1 cellular context compared by ENCODE assay signal in the genomic region with DNA sequence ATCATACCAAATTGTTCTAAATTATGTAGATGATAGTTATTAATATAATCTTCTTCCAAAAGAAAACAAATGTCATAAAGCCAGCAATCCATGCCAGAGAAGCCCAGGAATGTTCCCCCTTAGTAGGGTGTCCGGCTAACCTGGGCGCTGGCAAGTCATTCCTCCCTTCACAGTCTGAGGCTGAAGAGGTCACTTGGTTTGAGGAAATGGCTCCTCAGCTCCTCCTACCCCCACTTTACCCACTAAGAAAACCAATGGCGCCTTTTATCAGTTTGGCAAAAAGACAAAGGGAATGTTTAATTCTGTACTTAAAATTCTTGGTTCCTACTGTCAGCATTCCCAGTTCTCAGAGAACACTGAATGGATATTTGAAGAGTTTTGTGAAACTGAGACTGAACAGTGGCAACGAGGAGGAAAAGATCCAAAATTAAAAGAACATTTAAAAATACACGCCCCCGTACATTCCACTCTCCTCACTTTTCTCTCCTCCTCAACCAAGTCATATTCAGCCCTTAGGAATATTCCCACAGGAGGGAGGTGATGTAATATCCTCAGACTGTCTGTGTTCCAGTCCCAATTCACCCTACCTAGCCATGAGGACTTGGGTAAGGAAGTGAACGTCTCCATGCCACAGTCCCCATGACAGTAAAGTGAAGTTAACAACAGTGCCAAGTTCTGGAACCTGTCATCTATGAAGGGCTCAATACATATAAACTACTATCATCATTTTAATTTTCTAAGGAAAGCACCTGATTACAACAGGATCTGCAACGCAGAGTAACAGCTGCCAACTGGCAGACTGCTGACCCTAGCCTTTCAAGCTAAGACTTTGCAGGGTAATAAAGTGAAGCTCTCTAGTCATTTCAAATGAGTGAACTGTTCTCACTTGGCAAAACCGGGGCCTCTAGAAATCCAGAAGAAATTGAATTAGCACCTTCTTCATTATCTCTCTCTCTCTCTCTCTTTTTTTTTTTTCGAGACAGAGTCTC.
TF ChIP-seq lines count a peak whose summit lies in the region.

No MANE protein-coding gene starts in this region.

TF ChIP-seq in SK-N-SH, 30 proteins besides CTCF, POLR2A, EP300 and RAD21 (continued from another document):
- TF ChIP-seq ZBTB33 (IDR thresholded peaks at IDR 0.05; ENCODE audit: borderline replicate concordance, low read depth) = no peak
- no peak for TF ChIP-seq FOXM1 (IDR thresholded peaks at IDR 0.05; ENCODE audit: low read depth)
- no peak for TF ChIP-seq CHD2 (IDR thresholded peaks at IDR 0.05; ENCODE audit: low read length, partially characterized antibody)
- no peak for TF ChIP-seq TEAD4 (IDR thresholded peaks at IDR 0.05; ENCODE audit: borderline replicate concordance, insufficient read depth)
- TF ChIP-seq JUND (IDR thresholded peaks at IDR 0.05) = no peak
- TF ChIP-seq NFIC (IDR thresholded peaks at IDR 0.05; ENCODE audit: borderline replicate concordance) = no peak
- no peak for TF ChIP-seq GATA2 (CRISPR knock-in tag; IDR thresholded peaks at IDR 0.05)
- TF ChIP-seq SMC3 (IDR thresholded peaks at IDR 0.05; ENCODE audit: low read depth, low read length) = no peak
- no peak for TF ChIP-seq USF1 (IDR thresholded peaks at IDR 0.05; ENCODE audit: borderline replicate concordance, low read depth)
- TF ChIP-seq MXI1 (IDR thresholded peaks at IDR 0.05; ENCODE audit: low read depth, low read length) = no peak
- TF ChIP-seq YY1 (IDR thresholded peaks at IDR 0.05; ENCODE audit: low read depth) = no peak
- no peak for TF ChIP-seq NRF1 (IDR thresholded peaks at IDR 0.05; ENCODE audit: low read depth, low read length)
